ENCODE assay signal across 9 cellular contexts in the genomic region with DNA sequence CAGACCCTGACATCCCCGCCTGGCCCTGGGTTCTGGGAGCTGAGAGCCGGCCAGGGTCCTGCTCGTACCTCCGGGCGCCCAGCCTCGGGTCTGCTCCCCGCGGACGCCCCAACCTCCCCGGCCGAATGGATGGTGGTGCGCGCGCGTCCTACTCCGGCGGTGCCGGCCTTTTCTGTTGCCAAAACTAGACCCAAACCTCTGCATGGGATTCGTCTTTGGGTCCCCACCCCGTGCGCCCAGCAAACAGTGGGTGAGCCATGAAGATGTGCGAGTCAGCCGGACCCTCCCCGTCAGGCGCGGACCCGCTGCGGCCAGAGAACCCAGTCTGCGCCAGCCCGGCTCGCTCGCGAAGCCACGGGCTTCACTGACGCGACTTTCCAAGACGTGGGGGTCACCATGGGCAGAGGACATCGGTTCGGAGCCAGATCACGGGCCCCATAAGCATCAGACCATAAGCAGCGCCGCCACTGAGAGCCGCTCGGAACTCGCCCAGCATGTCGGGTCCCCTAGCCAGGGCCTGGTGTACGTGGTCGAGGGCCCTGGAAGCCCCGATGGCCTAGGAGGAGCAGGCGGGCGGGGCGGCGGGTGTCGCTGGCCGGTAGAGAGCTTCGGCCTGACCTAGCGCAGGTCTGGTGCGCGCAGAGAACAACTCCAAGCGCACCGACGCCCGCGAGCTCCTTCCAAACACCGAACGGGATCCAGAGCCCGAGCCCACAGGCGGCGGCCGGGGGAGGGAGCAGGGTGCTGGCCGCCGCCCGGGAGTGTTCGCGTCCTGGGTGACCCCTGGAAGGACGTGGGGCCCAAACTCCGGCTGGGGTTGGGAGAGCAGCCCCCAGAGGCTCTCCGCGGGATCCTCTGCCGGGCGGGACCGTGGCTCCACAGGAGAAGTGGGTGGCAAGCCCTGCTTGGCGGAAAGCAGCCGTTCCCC. TPM values are rescaled to one million over a fixed set of nuclear protein-coding genes. Genes with fewer than 3 reads are reported as not detected.
A peak's percentile ranks its signal among the peaks of the same experiment; 100 is the strongest.
DNase-seq lines count a peak whose midpoint lies in the region; ATAC-seq and TF ChIP-seq lines count a peak whose summit lies in the region.
"Had no signal": no experiment of that assay in that cellular context is flagged by ENCODE, and none has a peak within 500 bp of the region (broad histone marks: within the 10 kb centered on the region; RNA-seq: fewer than 3 reads in every experiment).

No MANE protein-coding gene starts in this region.

- peaks cover 28% of the 10 kb centered on the region for H3K23me2 ChIP-seq in H9 (ENCODE audit: insufficient read length, low read depth, low read length, poor library complexity, severe bottlenecking)

- peak overlapping the region; percentile 24 for H3K4me3 ChIP-seq in BE2C (ENCODE audit: low read depth, low read length)
- no peak overlapping the region for H3K4me3 ChIP-seq in astrocyte of the spinal cord (ENCODE audit: low read depth, low read length)
- H3K4me3 ChIP-seq in gastroesophageal sphincter = peak overlapping the region in 1 of 2 donors; percentile 94

- ATAC-seq in naive B cell (ENCODE audit: low read depth in 2 of 2) = no peak
- ATAC-seq in gastroesophageal sphincter = no peak
- ATAC-seq in GM18907 (IDR thresholded peaks at IDR 0.05; ENCODE audit: unreplicated experiment) = no peak

- no peaks in the 10 kb centered on the region for H3K36me3 ChIP-seq in BE2C
- peaks cover 0 to 12% of the 10 kb centered on the region in 2 donors for H3K36me3 ChIP-seq in gastroesophageal sphincter

- TF ChIP-seq CTCF in BE2C (IDR thresholded peaks at IDR 0.05; ENCODE audit: low read depth, low read length) (no peak), H9 (conservative IDR thresholded peaks at IDR 0.05) (no peak), astrocyte of the spinal cord (IDR thresholded peaks at IDR 0.05; ENCODE audit: low read depth, low read length) (no peak), gastroesophageal sphincter (IDR thresholded peaks at IDR 0.05) (no peak)

- no peak overlapping the region for H3K27ac ChIP-seq in H9 (ENCODE audit: insufficient read length, low read depth, low read length)
- H3K27ac ChIP-seq in gastroesophageal sphincter = no peak overlapping the region
- H3K27ac ChIP-seq: SK-N-MC had no signal

- no peak overlapping the region for H3K4ac ChIP-seq in H9 (ENCODE audit: low read depth, low read length)

- H3K36me3 Mint-ChIP-seq in H9 (ENCODE audit: insufficient read depth in 1 of 3, low read depth in 3 of 3) (peaks cover 0 to 13% (median 6%) of the 10 kb centered on the region in 3 experiments; a peak in 6 of 7 replicates), naive B cell (peaks cover under 1% of the 10 kb centered on the region in 2 donors)

- H3K9ac ChIP-seq in H9 (ENCODE audit: extremely low read depth, insufficient read length, low read length) = no peak overlapping the region

- H2BK12ac ChIP-seq in H9 (ENCODE audit: insufficient read length, low read depth, low read length) = no peak overlapping the region

- no peak overlapping the region for H3K27ac Mint-ChIP-seq in H9
- no peak overlapping the region for H3K27ac Mint-ChIP-seq in naive B cell

- no peak overlapping the region for H2AFZ ChIP-seq in H9 (ENCODE audit: low read length)

- H3K79me1 ChIP-seq in H9 (ENCODE audit: insufficient read depth, low read depth, low read length, poor library complexity, severe bottlenecking) = no peaks in the 10 kb centered on the region

- H3K4me2 ChIP-seq in H9 (ENCODE audit: insufficient read depth, insufficient read length, low read length) = peak overlapping the region; percentile 65

- no peaks in the 10 kb centered on the region for H4K20me1 ChIP-seq in H9 (ENCODE audit: control insufficient read depth, insufficient read depth, insufficient read length)

- H3K23ac ChIP-seq in H9 (ENCODE audit: insufficient read length, low read depth, low read length) = no peak overlapping the region

- in situ Hi-C loops in astrocyte of the spinal cord (cut with HindIII; ENCODE audit: low sequenced_read_pairs) = no loop called here

- no peak for DNase-seq in BE2C
- DNase-seq in H9 = peak; percentile 67
- DNase-seq in astrocyte of the spinal cord (ENCODE audit: low read depth, low spot score) = peak; percentile 9
- DNase-seq in naive B cell = no peak
- no peak for DNase-seq in DMS79 (lab: John Stamatoyannopoulos, UW)
- no peak for DNase-seq in DMS 273 (lab: John Stamatoyannopoulos, UW; ENCODE audit: unreplicated experiment)

- H2BK20ac ChIP-seq in H9 (ENCODE audit: low read depth, low read length, poor library complexity, severe bottlenecking) = no peak overlapping the region

- H4K5ac ChIP-seq in H9 (ENCODE audit: insufficient read length, low read depth, low read length) = no peak overlapping the region

- H2BK5ac ChIP-seq in H9 (ENCODE audit: insufficient read length, low read length) = no peak overlapping the region

- no peak overlapping the region for H2AK5ac ChIP-seq in H9 (ENCODE audit: insufficient read length, low read length)

- peaks cover 3% of the 10 kb centered on the region; the same call in 1 of the 2 replicates for H3K79me2 ChIP-seq in H9 (ENCODE audit: insufficient read depth, low read length)

- TF ChIP-seq POLR2A in gastroesophageal sphincter (IDR thresholded peaks at IDR 0.05) = no peak

- H4K8ac ChIP-seq in H9 (replicated peaks; ENCODE audit: insufficient read length, low read depth, low read length) = no peak overlapping the region

- no peak overlapping the region for H2BK15ac ChIP-seq in H9 (ENCODE audit: low read depth, low read length)

- no peak overlapping the region for H4K91ac ChIP-seq in H9 (ENCODE audit: insufficient read length, low read depth, low read length)

- H3K4me1 Mint-ChIP-seq in H9 = peaks cover 15 to 17% of the 10 kb centered on the region in 2 experiments
- H3K4me1 Mint-ChIP-seq in naive B cell = peaks cover 8 to 31% (median 27%) of the 10 kb centered on the region in 3 donors

- H3K4me1 ChIP-seq in BE2C (no peaks in the 10 kb centered on the region), H9 (ENCODE audit: insufficient read depth, low read length) (no peaks in the 10 kb centered on the region), gastroesophageal sphincter (peaks cover 2 to 45% (median 26%) of the 10 kb centered on the region in 3 donors)

- peak overlapping the region; percentile 64 to 85 for H3K4me3 Mint-ChIP-seq in H9
- H3K4me3 Mint-ChIP-seq in naive B cell = peak overlapping the region; percentile 71 to 86 (median 77)

- H3K18ac ChIP-seq in H9 (ENCODE audit: insufficient read length, low read depth, low read length) = no peak overlapping the region

- no peak overlapping the region for H3K56ac ChIP-seq in H9 (ENCODE audit: insufficient read length, low read depth, low read length)

- H3K14ac ChIP-seq in H9 (ENCODE audit: insufficient read depth, low read length) = no peak overlapping the region; the same call in 1 of the 2 replicates

- H3K9me3 ChIP-seq in BE2C (no peaks in the 10 kb centered on the region), H9 (ENCODE audit: control insufficient read depth, low read depth, low read length) (no peaks in the 10 kb centered on the region), gastroesophageal sphincter (no peaks in the 10 kb centered on the region)

- peaks cover 59% of the 10 kb centered on the region for H3K27me3 Mint-ChIP-seq in H9 (ENCODE audit: low read depth)
- peaks cover 35 to 43% (median 41%) of the 10 kb centered on the region in 3 donors for H3K27me3 Mint-ChIP-seq in naive B cell

- H3T11ph ChIP-seq in H9 (ENCODE audit: low read length) = no peak overlapping the region

- no peak for TF ChIP-seq EP300 in gastroesophageal sphincter (IDR thresholded peaks at IDR 0.05)

- no CpG with 5 or more reads among the region's 84 CpGs for WGBS in H9 (ENCODE audit: extremely low coverage, insufficient read length, low lambda C conversion rate)
- 20% methylated on average over 1 to 2 of the region's 84 CpGs for WGBS in gastroesophageal sphincter (ENCODE audit: low coverage in 1 of 2), 2 donors

- H3K27me3 ChIP-seq in BE2C (0 out of 2 replicates have a peak, but pooled peaks cover 3% of the 10 kb centered on the region), H9 (ENCODE audit: insufficient read depth, low read length) (peaks cover 40% of the 10 kb centered on the region), gastroesophageal sphincter (peaks cover 59% of the 10 kb centered on the region)

- H2BK120ac ChIP-seq in H9 (ENCODE audit: low read depth, low read length, poor library complexity, severe bottlenecking) = no peak overlapping the region

- H3K9me3 Mint-ChIP-seq in H9 (peaks cover 0 to 2% of the 10 kb centered on the region in 2 experiments; a peak in 1 of 5 replicates), naive B cell (peaks cover 0 to 2% (median 0%) of the 10 kb centered on the region in 7 donors)

RNA-seq across cellular contexts. Expression of a gene that starts 1.0 kb away (rescaled TPM):
- polyA plus RNA-seq in BE2C (2012; ENCODE audit: insufficient read depth, insufficient read length, low read depth) = 3.6 TPM
- 4.7 and 4.9 TPM in 2 replicates for total RNA-seq in H9 (2021)
- not detected for polyA plus RNA-seq in naive B cell (ENCODE audit: low read depth in 6 of 6)
- total RNA-seq in gastroesophageal sphincter = under 1 TPM in 2 of 4 donors, not detected in 2; 0.19 to 0.22 TPM

RNA-seq across cellular contexts. Expression of a gene that starts 1.4 kb away (rescaled TPM):
- polyA plus RNA-seq in BE2C (2012; ENCODE audit: insufficient read depth, insufficient read length, low read depth) = 33.7 TPM
- total RNA-seq in H9 (2021) (28.4 and 33.8 TPM in 2 replicates), gastroesophageal sphincter (10 to 100 TPM; 10.3 to 21.7 (median 14.5) TPM)
- 10 to 100 TPM; 23.4 to 58.3 (median 27.7) TPM for polyA plus RNA-seq in naive B cell (ENCODE audit: low read depth in 6 of 6)

RNA-seq across cellular contexts. Expression of a gene that starts 26.5 kb away (rescaled TPM):
- polyA plus RNA-seq in BE2C (2012; ENCODE audit: insufficient read depth, insufficient read length, low read depth) = 35.9 TPM
- 24.0 and 24.7 TPM in 2 replicates for total RNA-seq in H9 (2021)
- 10 to 100 TPM; 23.7 to 38.7 (median 35.7) TPM for polyA plus RNA-seq in naive B cell (ENCODE audit: low read depth in 6 of 6)
- 10 to 100 TPM; 38.2 to 52.1 (median 46.6) TPM for total RNA-seq in gastroesophageal sphincter

RNA-seq across cellular contexts. Expression of a gene that starts 40.0 kb away (rescaled TPM):
- polyA plus RNA-seq in BE2C (2012; ENCODE audit: insufficient read depth, insufficient read length, low read depth) = 0.93 TPM
- 19.9 and 21.3 TPM in 2 replicates for total RNA-seq in H9 (2021)
- 1 to 10 TPM in 5 of 6 donors, not detected in 1; 3.1 to 8.8 (median 4.3) TPM for polyA plus RNA-seq in naive B cell (ENCODE audit: low read depth in 6 of 6)
- total RNA-seq in gastroesophageal sphincter = 10 to 100 TPM in 2 of 4 donors, 1 to 10 TPM in 2; 4.7 to 15.5 (median 10.8) TPM

Comparison
In these comparisons a context has a peak if more than half of its experiments do, and no peak if none do; other contexts are left out.
1. DNase-seq: peak in H9 (single experiment) and astrocyte of the spinal cord (single experiment); none in BE2C (single experiment), naive B cell (single experiment), DMS79 (single experiment) and DMS 273 (single experiment).